ENCODE assay signal across 16 cellular contexts in genomic region chr1:38025233-38025632, GRCh38. TPM values are rescaled to one million over a fixed set of nuclear protein-coding genes. Genes with fewer than 3 reads are reported as not detected.
"Had no signal": no experiment of that assay in that cellular context is flagged by ENCODE, and none has a peak within 500 bp of the region (broad histone marks: within the 10 kb centered on the region; RNA-seq: fewer than 3 reads in every experiment).

No MANE protein-coding gene starts in this region.

- FAIRE-seq: TTC549, urothelium cell line had no signal

- H3K4me3 Mint-ChIP-seq: activated T-cell treated with anti-CD3 and anti-CD28 coated beads, Interleukin-2, amount 50 U/mL, for 72 hours had no signal

- H3K27me3 Mint-ChIP-seq: naive thymus-derived CD8-positive, alpha-beta T cell had no signal

- H3K9me3 Mint-ChIP-seq: activated T-cell treated with anti-CD3 and anti-CD28 coated beads, Interleukin-2, amount 50 U/mL, for 72 hours; naive thymus-derived CD8-positive, alpha-beta T cell had no signal

- H3K27ac ChIP-seq: ascending aorta, cardiac muscle cell, neutrophil had no signal

- H3K4me3 ChIP-seq: ascending aorta, cardiac muscle cell, lung, mucosa of descending colon had no signal

- H3K9me3 ChIP-seq: ascending aorta, mucosa of descending colon, neutrophil had no signal

- DNase-seq: activated CD4-positive, CD25-positive, alpha-beta regulatory T cell; activated T-cell treated with anti-CD3 and anti-CD28 coated beads, Interleukin-2, amount 50 U/mL, for 72 hours; left colon; mucosa of descending colon; naive thymus-derived CD8-positive, alpha-beta T cell; right cardiac atrium; stimulated activated CD4-positive, alpha-beta T cell treated with anti-CD3 and anti-CD28 coated beads, Interleukin-2, amount 100 ng/mL, for 24 hours; stimulated activated naive CD4-positive, alpha-beta T cell treated with Interleukin-2 at 50 U/mL for 16 hours; T-helper 2 cell had no signal

- H3K27me3 ChIP-seq: ascending aorta, cardiac muscle cell had no signal

- H3K27ac Mint-ChIP-seq: activated T-cell treated with anti-CD3 and anti-CD28 coated beads, Interleukin-2, amount 50 U/mL, for 72 hours; naive thymus-derived CD8-positive, alpha-beta T cell had no signal

RNA-seq across cellular contexts. Expression of gene POU3F1, which starts 21.4 kb away (rescaled TPM):
- total RNA-seq: activated T-cell treated with anti-CD3 and anti-CD28 coated beads, Interleukin-2, amount 50 U/mL, for 72 hours; ascending aorta; epithelial cell of proximal tubule; left colon; mucosa of descending colon had no signal
